ENCODE assay signal across 8 cellular contexts in genomic region chr19:35856546-35857149, GRCh38. TPM values are rescaled to one million over a fixed set of nuclear protein-coding genes. Genes with fewer than 3 reads are reported as not detected.
DNase-seq lines count a peak whose midpoint lies in the region; ATAC-seq and TF ChIP-seq lines count a peak whose summit lies in the region.

Gene KIRREL2, plus strand, starts transcription at chr19:35856911. Its CDS starts 209 bp downstream, at chr19:35857120.

- H3K9me3 ChIP-seq in A673 (ENCODE audit: low read depth, low read length, poor library complexity, severe bottlenecking) (no peaks in the 10 kb centered on the region), HUES48 (ENCODE audit: control insufficient read depth, insufficient read depth, low read length) (no peaks in the 10 kb centered on the region)

- BruUV-seq in A673 (replicated peaks; lab: Mats Ljungman, UMichigan), result no TSS peak

- no peak for TF ChIP-seq CTCF in A673 (conservative IDR thresholded peaks at IDR 0.05; ENCODE audit: low read depth, low read length)
- no peak for TF ChIP-seq CTCF in foreskin keratinocyte (conservative IDR thresholded peaks at IDR 0.05)

- H3K9me3 Mint-ChIP-seq in activated CD8-positive, alpha-beta memory T cell treated with anti-CD3 and anti-CD28 coated beads, Interleukin-2, amount 10 ng/mL, durations not matched to agents 7 days and 5 days (ENCODE audit: low read depth), result no peaks in the 10 kb centered on the region

- CTCF ChIA-PET in A673 (lab: Charles Lee), result no interaction called here
- CTCF ChIA-PET in activated CD8-positive, alpha-beta memory T cell treated with anti-CD3 and anti-CD28 coated beads, Interleukin-2, amount 10 ng/mL, durations not matched to agents 7 days and 5 days (lab: Charles Lee), result interaction anchor here (1.1 to 1.4 kb wide), 2 partner anchors 10 to 75 kb away, joined by 4 to 5 read pairs; no protein-coding TSS in a partner anchor

- H3K4me3 ChIP-seq in A673 (ENCODE audit: low read depth, low read length, poor library complexity, severe bottlenecking) (peak within 1 kb of the TSS; percentile 56), HUES48 (ENCODE audit: low read depth, low read length) (peak within 1 kb of the TSS; percentile 77)

- H3K27me3 Mint-ChIP-seq in activated CD8-positive, alpha-beta memory T cell treated with anti-CD3 and anti-CD28 coated beads, Interleukin-2, amount 10 ng/mL, durations not matched to agents 7 days and 5 days, result peaks cover 70% of the 10 kb centered on the region

- peak; percentile 21 for DNase-seq in A673 (ENCODE audit: low spot score)
- DNase-seq in activated CD8-positive, alpha-beta memory T cell treated with anti-CD3 and anti-CD28 coated beads, Interleukin-2, amount 10 ng/mL, durations not matched to agents 7 days and 5 days, result peak; percentile 53
- DNase-seq in foreskin keratinocyte, result no peak
- DNase-seq in retina, result peak; percentile 91
- no peak for DNase-seq in DMS153 treated with DMSO at 0.1 percent for 48 hours (lab: John Stamatoyannopoulos, UW; ENCODE audit: unreplicated experiment)

- H3K4me3 Mint-ChIP-seq in activated CD8-positive, alpha-beta memory T cell treated with anti-CD3 and anti-CD28 coated beads, Interleukin-2, amount 10 ng/mL, durations not matched to agents 7 days and 5 days, result peak within 1 kb of the TSS; percentile 71

- POLR2A ChIA-PET in A673 (lab: Charles Lee; ENCODE audit: low non-redundant PET), result no interaction called here

- ATAC-seq in activated CD8-positive, alpha-beta memory T cell treated with anti-CD3 and anti-CD28 coated beads, Interleukin-2, amount 10 ng/mL, durations not matched to agents 7 days and 5 days, result peak; percentile 73
- peak; percentile 33 for ATAC-seq in foreskin keratinocyte
- ATAC-seq in GM18517 (IDR thresholded peaks at IDR 0.05; ENCODE audit: unreplicated experiment), result no peak
- ATAC-seq in HG03097 (IDR thresholded peaks at IDR 0.05; ENCODE audit: low FRiP score, unreplicated experiment), result no peak

- H3K27me3 ChIP-seq in A673 (replicated peaks; ENCODE audit: insufficient read depth, low read depth, low read length, poor library complexity) (peaks cover 16% of the 10 kb centered on the region), HUES48 (ENCODE audit: control insufficient read depth, insufficient read depth, low read length) (peaks cover 72% of the 10 kb centered on the region), foreskin keratinocyte (peaks cover 87% of the 10 kb centered on the region)

- H3K9ac ChIP-seq in HUES48 (ENCODE audit: low read depth, low read length), result no peak within 1 kb of the TSS

- no peak within 1 kb of the TSS for H3K27ac Mint-ChIP-seq in activated CD8-positive, alpha-beta memory T cell treated with anti-CD3 and anti-CD28 coated beads, Interleukin-2, amount 10 ng/mL, durations not matched to agents 7 days and 5 days

- peaks cover 13% of the 10 kb centered on the region for H3K4me1 ChIP-seq in A673 (ENCODE audit: insufficient read depth, low read length, poor library complexity, severe bottlenecking)
- H3K4me1 ChIP-seq in HUES48 (ENCODE audit: control insufficient read depth, insufficient read depth, low read length), result peaks cover 8% of the 10 kb centered on the region
- H3K4me1 ChIP-seq in foreskin keratinocyte, result no peaks in the 10 kb centered on the region

- H3K36me3 ChIP-seq in A673 (ENCODE audit: insufficient read depth, low read length, poor library complexity, severe bottlenecking) (no peaks in the 10 kb centered on the region), HUES48 (ENCODE audit: control insufficient read depth, insufficient read depth, low read length) (no peaks in the 10 kb centered on the region)

- intact Hi-C loops in A673 (cut with micrococcal nuclease; ENCODE audit: unreplicated experiment), result no loop called here

- H3K27ac ChIP-seq in A673 (ENCODE audit: low read depth, low read length, poor library complexity, severe bottlenecking) (no peak within 1 kb of the TSS), HUES48 (ENCODE audit: low read depth, low read length) (no peak within 1 kb of the TSS), foreskin keratinocyte (no peak within 1 kb of the TSS)

- no peaks in the 10 kb centered on the region for H3K36me3 Mint-ChIP-seq in activated CD8-positive, alpha-beta memory T cell treated with anti-CD3 and anti-CD28 coated beads, Interleukin-2, amount 10 ng/mL, durations not matched to agents 7 days and 5 days

- peaks cover 6% of the 10 kb centered on the region for H3K4me1 Mint-ChIP-seq in activated CD8-positive, alpha-beta memory T cell treated with anti-CD3 and anti-CD28 coated beads, Interleukin-2, amount 10 ng/mL, durations not matched to agents 7 days and 5 days

RNA-seq across cellular contexts. Expression of gene KIRREL2, which starts in this region (rescaled TPM):
- total RNA-seq in A673 (2021) (0.15 and 0.17 TPM in 2 replicates), foreskin keratinocyte (0.04 TPM in 1 of 2 replicates, not detected in the other)
- 1 to 10 TPM; 1.1 to 1.4 TPM for total RNA-seq in activated CD8-positive, alpha-beta memory T cell treated with anti-CD3 and anti-CD28 coated beads, Interleukin-2, amount 10 ng/mL, durations not matched to agents 7 days and 5 days
- polyA plus RNA-seq in foreskin keratinocyte, result 0.01 TPM in 1 of 2 replicates, not detected in the other

Comparison
In these comparisons a context has a peak if more than half of its experiments do, and no peak if none do; other contexts are left out.
1. Peak in DNase-seq and H3K4me3 ChIP-seq in A673; RNA of the gene not detected or under 1 TPM.
2. Peak in ATAC-seq in foreskin keratinocyte; RNA of the gene not detected or under 1 TPM.
3. DNase-seq: peak in activated CD8-positive, alpha-beta memory T cell treated with anti-CD3 and anti-CD28 coated beads, Interleukin-2, amount 10 ng/mL, durations not matched to agents 7 days and 5 days (single experiment) and retina (single experiment); none in foreskin keratinocyte (0 of 2) and DMS153 treated with DMSO at 0.1 percent for 48 hours (single experiment).